Comparison of ENCODE assay signal across 19 cellular contexts in the genomic region with DNA sequence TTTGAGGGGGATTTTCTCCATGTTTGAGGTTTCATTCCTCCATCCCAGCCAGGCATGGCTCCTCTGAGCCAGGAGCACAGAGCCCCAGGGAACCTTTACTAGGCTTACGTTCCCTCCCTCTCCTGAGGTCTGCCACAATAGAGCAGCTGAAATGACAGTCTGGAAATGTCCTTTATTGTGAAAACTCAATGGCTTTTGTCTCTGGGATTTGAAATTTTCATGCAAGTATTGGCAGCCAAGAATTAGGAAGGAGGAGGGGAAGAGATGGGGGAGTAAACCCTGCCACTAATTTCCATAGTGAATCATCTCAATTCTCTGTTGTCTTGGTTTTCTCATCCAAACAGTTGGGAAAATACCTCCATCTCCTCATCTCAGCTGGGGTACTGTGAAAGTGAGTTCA. TPM values are rescaled to one million over a fixed set of nuclear protein-coding genes. Genes with fewer than 3 reads are reported as not detected.
A peak's percentile ranks its signal among the peaks of the same experiment; 100 is the strongest.
DNase-seq lines count a peak whose midpoint lies in the region; ATAC-seq, FAIRE-seq and TF ChIP-seq lines count a peak whose summit lies in the region.
"Had no signal": no experiment of that assay in that cellular context is flagged by ENCODE, and none has a peak within 500 bp of the region (broad histone marks: within the 10 kb centered on the region; RNA-seq: fewer than 3 reads in every experiment).

No MANE protein-coding gene starts in this region.

- H3K36me3 ChIP-seq in keratinocyte (ENCODE audit: control insufficient read depth in 2 of 2, extremely low read depth in 1 of 2, insufficient read depth in 2 of 2, low read length in 2 of 2) = peaks cover 0 to 4% of the 10 kb centered on the region in 2 experiments
- H3K36me3 ChIP-seq: spleen had no signal

- H3K27ac Mint-ChIP-seq in WTC11 = peak overlapping the region; percentile 93
- H3K27ac Mint-ChIP-seq: activated CD8-positive, alpha-beta memory T cell treated with anti-CD3 and anti-CD28 coated beads, Interleukin-2, amount 10 ng/mL, durations not matched to agents 7 days and 5 days; stimulated activated effector memory CD8-positive, alpha-beta T cell treated with anti-CD3 and anti-CD28 coated beads, Interleukin-12 subunit alpha, Interleukin-12 subunit beta, amount 100 ng/mL, for 72 hours; T-helper 2 cell treated with Interferon-gamma antibody and Interleukin-4, amounts not matched to agents 5 μg/mL and 100 μg/mL, for 36 hours had no signal

- H3K27ac ChIP-seq in keratinocyte (ENCODE audit: control insufficient read depth, insufficient read depth, low read length) (no peak overlapping the region), substantia nigra (ENCODE audit: low read depth, low read length, poor library complexity, severe bottlenecking) (peak overlapping the region; percentile 87)
- H3K27ac ChIP-seq: 22Rv1, PC-9, spleen had no signal

- H3K27me3 ChIP-seq in keratinocyte (ENCODE audit: control insufficient read depth, extremely low read depth, insufficient read depth, low read length) = no peaks in the 10 kb centered on the region

- H3K9me3 ChIP-seq in keratinocyte (ENCODE audit: control insufficient read depth, low read depth, low read length) = no peaks in the 10 kb centered on the region
- H3K9me3 ChIP-seq: spleen had no signal

- FAIRE-seq in keratinocyte (lab: Jason Lieb, UNC) = peak; percentile 61

- H3K9me1 ChIP-seq in keratinocyte (ENCODE audit: control insufficient read depth, extremely low read depth, insufficient read depth, low read length) = no peaks in the 10 kb centered on the region

- H3K9me3 Mint-ChIP-seq in WTC11 = no peaks in the 10 kb centered on the region
- H3K9me3 Mint-ChIP-seq: stimulated activated effector memory CD8-positive, alpha-beta T cell treated with anti-CD3 and anti-CD28 coated beads, Interleukin-12 subunit alpha, Interleukin-12 subunit beta, amount 100 ng/mL, for 72 hours; T-helper 2 cell treated with Interferon-gamma antibody and Interleukin-4, amounts not matched to agents 5 μg/mL and 100 μg/mL, for 36 hours had no signal

- peaks cover 26% of the 10 kb centered on the region for H3K79me2 ChIP-seq in keratinocyte (ENCODE audit: control insufficient read depth, insufficient read depth, low read length)

- no peak overlapping the region for H3K4me2 ChIP-seq in keratinocyte (ENCODE audit: control insufficient read depth, extremely low read depth, insufficient read depth, low read depth, low read length)

- TF ChIP-seq CTCF in WTC11 (IDR thresholded peaks at IDR 0.05) (no peak), keratinocyte (optimal IDR thresholded peaks at IDR 0.05 in 1 of 3, IDR thresholded peaks at IDR 0.05 in 1 of 3, conservative IDR thresholded peaks at IDR 0.05 in 1 of 3; ENCODE audit: extremely low read depth in 1 of 3, insufficient read depth in 2 of 3, low read length in 3 of 3) (no peak)

- H3K4me3 ChIP-seq in keratinocyte (ENCODE audit: control insufficient read depth in 2 of 3, extremely low read depth in 1 of 3, insufficient read depth in 2 of 3, low read depth in 1 of 3, low read length in 3 of 3) = no peak overlapping the region
- H3K4me3 ChIP-seq: PC-9, spleen had no signal

- H4K20me1 ChIP-seq in keratinocyte (ENCODE audit: control insufficient read depth, extremely low read depth, insufficient read depth, low read length) = peaks cover 5% of the 10 kb centered on the region

- peak overlapping the region; percentile 47 for H3K4me3 Mint-ChIP-seq in WTC11
- H3K4me3 Mint-ChIP-seq: activated CD8-positive, alpha-beta memory T cell treated with anti-CD3 and anti-CD28 coated beads, Interleukin-2, amount 10 ng/mL, durations not matched to agents 7 days and 5 days; stimulated activated effector memory CD8-positive, alpha-beta T cell treated with anti-CD3 and anti-CD28 coated beads, Interleukin-12 subunit alpha, Interleukin-12 subunit beta, amount 100 ng/mL, for 72 hours; T-helper 2 cell treated with Interferon-gamma antibody and Interleukin-4, amounts not matched to agents 5 μg/mL and 100 μg/mL, for 36 hours had no signal

- peak; percentile 10 for ATAC-seq in WTC11
- ATAC-seq in HG03378 (IDR thresholded peaks at IDR 0.05; ENCODE audit: unreplicated experiment) = no peak
- ATAC-seq: activated CD8-positive, alpha-beta memory T cell treated with anti-CD3 and anti-CD28 coated beads, Interleukin-2, amount 10 ng/mL, durations not matched to agents 7 days and 5 days; stimulated activated effector memory CD8-positive, alpha-beta T cell treated with anti-CD3 and anti-CD28 coated beads, Interleukin-12 subunit alpha, Interleukin-12 subunit beta, amount 100 ng/mL, for 72 hours had no signal

- CTCF ChIA-PET in WTC11 (lab: Charles Lee) = interaction anchor here (0.9 to 1.8 kb wide), 3 partner anchors 15 to 61 kb away, joined by 3 to 9 read pairs (median 3); no protein-coding TSS in a partner anchor

- dilution Hi-C loops in keratinocyte (cut with MboI; ENCODE audit: extremely low pct_ligation_motif_present, low sequenced_read_pairs) = no loop called here

- no peaks in the 10 kb centered on the region for H3K36me3 Mint-ChIP-seq in WTC11
- H3K36me3 Mint-ChIP-seq: stimulated activated effector memory CD8-positive, alpha-beta T cell treated with anti-CD3 and anti-CD28 coated beads, Interleukin-12 subunit alpha, Interleukin-12 subunit beta, amount 100 ng/mL, for 72 hours had no signal

- H3K4me1 ChIP-seq in keratinocyte (ENCODE audit: control insufficient read depth, extremely low read depth, insufficient read depth, low read length) = peaks cover 42% of the 10 kb centered on the region

- H3K27me3 Mint-ChIP-seq in WTC11 (ENCODE audit: low read depth) = no peaks in the 10 kb centered on the region

- no peak overlapping the region for H2AFZ ChIP-seq in keratinocyte (ENCODE audit: control insufficient read depth, low read length)
- H2AFZ ChIP-seq: PC-9 had no signal

- POLR2A ChIA-PET in WTC11 (lab: Charles Lee) = no interaction called here

- H3K9ac ChIP-seq in keratinocyte (ENCODE audit: control insufficient read depth, extremely low read depth, insufficient read depth, low read length) = no peak overlapping the region

- peaks cover 71% of the 10 kb centered on the region for H3K4me1 Mint-ChIP-seq in WTC11

- DNase-seq in DMS79 treated with DMSO at 0.1 percent for 48 hours (lab: John Stamatoyannopoulos, UW) = peak; percentile 49
- no peak for DNase-seq in DMS79 (lab: John Stamatoyannopoulos, UW)
- no peak for DNase-seq in WTC11 (ENCODE audit: low spot score)
- DNase-seq in keratinocyte (ENCODE audit: low read depth, low spot score) = no peak
- DNase-seq in substantia nigra (lab: John Stamatoyannopoulos, UW) = no peak
- DNase-seq in T-helper 9 cell = no peak
- no peak for DNase-seq in activated T-cell treated with anti-CD3 and anti-CD28 coated beads, Interleukin-2, amount 50 U/mL, for 48 hours
- DNase-seq: activated CD8-positive, alpha-beta memory T cell treated with anti-CD3 and anti-CD28 coated beads, Interleukin-2, amount 10 ng/mL, durations not matched to agents 7 days and 5 days; activated effector memory CD4-positive, alpha-beta T cell treated with Interleukin-2 at 50 U/mL for 16 hours; amniotic stem cell; DMS 273 treated with DMSO at 0.1 percent for 48 hours; NCI-H526 treated with DMSO at 0.1 percent for 48 hours; PC-9; spleen; trophoblast cell had no signal

TF ChIP-seq in WTC11, 78 proteins besides CTCF, POLR2A, EP300 and RAD21 (continues in another document):
- TF ChIP-seq, protein P1, sequence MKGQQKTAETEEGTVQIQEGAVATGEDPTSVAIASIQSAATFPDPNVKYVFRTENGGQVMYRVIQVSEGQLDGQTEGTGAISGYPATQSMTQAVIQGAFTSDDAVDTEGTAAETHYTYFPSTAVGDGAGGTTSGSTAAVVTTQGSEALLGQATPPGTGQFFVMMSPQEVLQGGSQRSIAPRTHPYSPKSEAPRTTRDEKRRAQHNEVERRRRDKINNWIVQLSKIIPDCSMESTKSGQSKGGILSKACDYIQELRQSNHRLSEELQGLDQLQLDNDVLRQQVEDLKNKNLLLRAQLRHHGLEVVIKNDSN (CRISPR knock-in tag; IDR thresholded peaks at IDR 0.05) = no peak
- no peak for TF ChIP-seq ATF1 (CRISPR knock-in tag; IDR thresholded peaks at IDR 0.05)
- TF ChIP-seq, protein P2, sequence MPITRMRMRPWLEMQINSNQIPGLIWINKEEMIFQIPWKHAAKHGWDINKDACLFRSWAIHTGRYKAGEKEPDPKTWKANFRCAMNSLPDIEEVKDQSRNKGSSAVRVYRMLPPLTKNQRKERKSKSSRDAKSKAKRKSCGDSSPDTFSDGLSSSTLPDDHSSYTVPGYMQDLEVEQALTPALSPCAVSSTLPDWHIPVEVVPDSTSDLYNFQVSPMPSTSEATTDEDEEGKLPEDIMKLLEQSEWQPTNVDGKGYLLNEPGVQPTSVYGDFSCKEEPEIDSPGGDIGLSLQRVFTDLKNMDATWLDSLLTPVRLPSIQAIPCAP (CRISPR knock-in tag; IDR thresholded peaks at IDR 0.05) = no peak

RNA-seq across cellular contexts. Expression of a gene that starts 2.6 kb away (rescaled TPM):
- total RNA-seq in WTC11 (2021) = 70.6 to 75.3 TPM (median 71.8 TPM) in 3 replicates
- polyA plus RNA-seq in keratinocyte = 71.0 to 89.1 TPM (median 73.2 TPM) in 3 replicates
- 19.7 TPM for polyA plus RNA-seq in keratinocyte (2011; ENCODE audit: low read depth)
- polyA plus RNA-seq in keratinocyte (2011; cell fraction: cytosol; rRNA removed) = 49.2 and 65.2 TPM in 2 replicates
- polyA plus RNA-seq in keratinocyte (2011; cell fraction: nucleus; rRNA removed) = 171 and 186 TPM in 2 replicates
- 36.9 and 94.1 TPM in 2 replicates for polyA plus RNA-seq in keratinocyte (2012; ENCODE audit: low replicate concordance)
- polyA minus RNA-seq in keratinocyte = 96.2 to 104 TPM (median 102 TPM) in 3 replicates
- polyA minus RNA-seq in keratinocyte (2011; cell fraction: cytosol; rRNA and poly(A)+ RNA removed) = 107 TPM
- polyA minus RNA-seq in keratinocyte (2011; cell fraction: nucleus; rRNA and poly(A)+ RNA removed) = 103 and 143 TPM in 2 replicates
